In genomic region chr17:82301916-82302497, GRCh38 we compare ENCODE assay signal across 12 cellular contexts. TPM values are rescaled to one million over a fixed set of nuclear protein-coding genes. Genes with fewer than 3 reads are reported as not detected.
DNase-seq lines count a peak whose midpoint lies in the region; ATAC-seq and TF ChIP-seq lines count a peak whose summit lies in the region.
"Had no signal": no experiment of that assay in that cellular context is flagged by ENCODE, and none has a peak within 500 bp of the region (broad histone marks: within the 10 kb centered on the region; RNA-seq: fewer than 3 reads in every experiment).

No MANE protein-coding gene starts in this region.

- H3K27me3 ChIP-seq in uterus (no peaks in the 10 kb centered on the region), gastrocnemius medialis (no peaks in the 10 kb centered on the region)
- H3K27me3 ChIP-seq: right lobe of liver had no signal

- H3K4me3 ChIP-seq in coronary artery, result no peak overlapping the region
- no peak overlapping the region for H3K4me3 ChIP-seq in uterus
- H3K4me3 ChIP-seq in gastrocnemius medialis, result no peak overlapping the region
- H3K4me3 ChIP-seq: left lung, right lobe of liver had no signal

- peaks cover 1% of the 10 kb centered on the region for H3K36me3 Mint-ChIP-seq in activated CD4-positive, alpha-beta T cell treated with anti-CD3 and anti-CD28 coated beads, Interleukin-2, amount 10 ng/mL, durations not matched to agents 24 days and 14 days (ENCODE audit: low read depth)

- TF ChIP-seq CTCF in coronary artery (IDR thresholded peaks at IDR 0.05), result no peak
- TF ChIP-seq CTCF in uterus (IDR thresholded peaks at IDR 0.05), result no peak
- TF ChIP-seq CTCF in gastrocnemius medialis (IDR thresholded peaks at IDR 0.05 in 4 of 5, conservative IDR thresholded peaks at IDR 0.05 in 1 of 5), result no peak

- H3K27ac ChIP-seq in coronary artery (no peak overlapping the region), uterus (no peak overlapping the region), gastrocnemius medialis (no peak overlapping the region)
- H3K27ac ChIP-seq: left lung, right lobe of liver had no signal

- H3K4me3 Mint-ChIP-seq in activated CD4-positive, alpha-beta T cell treated with anti-CD3 and anti-CD28 coated beads, Interleukin-2, amount 10 ng/mL, durations not matched to agents 24 days and 14 days, result peak overlapping the region; percentile 92

- no peaks in the 10 kb centered on the region for H3K36me3 ChIP-seq in uterus
- no peaks in the 10 kb centered on the region for H3K36me3 ChIP-seq in gastrocnemius medialis
- H3K36me3 ChIP-seq: esophagus squamous epithelium, left lung, right lobe of liver had no signal

- peaks cover 2% of the 10 kb centered on the region for H3K27me3 Mint-ChIP-seq in activated CD4-positive, alpha-beta T cell treated with anti-CD3 and anti-CD28 coated beads, Interleukin-2, amount 10 ng/mL, durations not matched to agents 24 days and 14 days

- no peak for TF ChIP-seq POLR2A in uterus (IDR thresholded peaks at IDR 0.05)
- no peak for TF ChIP-seq POLR2A in gastrocnemius medialis (IDR thresholded peaks at IDR 0.05)

- H3K9me3 ChIP-seq in uterus (no peaks in the 10 kb centered on the region), gastrocnemius medialis (no peaks in the 10 kb centered on the region)
- H3K9me3 ChIP-seq: esophagus squamous epithelium, left lung, right lobe of liver had no signal

- in situ Hi-C loops in gastrocnemius medialis (cut with MboI; ENCODE audit: low sequenced_read_pairs in 4 of 4), result no loop called here

- ATAC-seq in GM21529 (IDR thresholded peaks at IDR 0.05; ENCODE audit: unreplicated experiment) (peak; percentile 32), gastrocnemius medialis (no peak)
- ATAC-seq: left lung, right lobe of liver had no signal

- H3K4me1 Mint-ChIP-seq in activated CD4-positive, alpha-beta T cell treated with anti-CD3 and anti-CD28 coated beads, Interleukin-2, amount 10 ng/mL, durations not matched to agents 24 days and 14 days, result peaks cover 64% of the 10 kb centered on the region

- intact Hi-C loops in activated CD4-positive, alpha-beta T cell treated with anti-CD3 and anti-CD28 coated beads, Interleukin-2, amount 10 ng/mL, durations not matched to agents 24 days and 14 days (cut with micrococcal nuclease), result no loop called here
- intact Hi-C loops in uterus (cut with DNase I; ENCODE audit: low total_unique reads) (no loop called here), gastrocnemius medialis (cut with DNase I; ENCODE audit: low total_unique reads) (loop anchor here (1.0 kb wide), 1 partner anchor 19 kb away; no protein-coding TSS in a partner anchor)

- H3K27ac Mint-ChIP-seq in activated CD4-positive, alpha-beta T cell treated with anti-CD3 and anti-CD28 coated beads, Interleukin-2, amount 10 ng/mL, durations not matched to agents 24 days and 14 days, result peak overlapping the region; percentile 100

- H3K4me1 ChIP-seq in uterus (peaks cover 0 to 12% of the 10 kb centered on the region in 2 donors), gastrocnemius medialis (peaks cover 9 to 20% of the 10 kb centered on the region in 2 donors)

- DNase-seq in activated CD4-positive, alpha-beta T cell treated with anti-CD3 and anti-CD28 coated beads, Interleukin-2, amount 10 ng/mL, durations not matched to agents 24 days and 14 days, result peak; percentile 89
- DNase-seq in coronary artery (ENCODE audit: low spot score), result peak; percentile 65
- DNase-seq in stimulated activated naive CD4-positive, alpha-beta T cell (lab: John Stamatoyannopoulos, UW), result peak; percentile 23 to 68 (median 48)
- no peak for DNase-seq in cortex of kidney (lab: John Stamatoyannopoulos, UW)
- DNase-seq in uterus, result no peak
- no peak for DNase-seq in gastrocnemius medialis
- DNase-seq: esophagus squamous epithelium, NCI-H1092 treated with DMSO at 0.1 percent for 48 hours had no signal

- no peaks in the 10 kb centered on the region for H3K9me3 Mint-ChIP-seq in activated CD4-positive, alpha-beta T cell treated with anti-CD3 and anti-CD28 coated beads, Interleukin-2, amount 10 ng/mL, durations not matched to agents 24 days and 14 days

RNA-seq across cellular contexts. Expression of gene CD7, which starts 15.4 kb away (rescaled TPM):
- total RNA-seq in activated CD4-positive, alpha-beta T cell treated with anti-CD3 and anti-CD28 coated beads, Interleukin-2, amount 10 ng/mL, durations not matched to agents 24 days and 14 days, result 413 and 415 TPM in 2 replicates
- total RNA-seq in uterus (1 to 10 TPM in 2 of 4 donors, not detected in 2; 2.1 to 4.1 TPM), gastrocnemius medialis (1 to 10 TPM in 1 of 4 donors, not detected in 3; 1.7 TPM)

RNA-seq across cellular contexts. Expression of gene CSNK1D, which starts 28.5 kb away (rescaled TPM):
- 137 and 146 TPM in 2 replicates for total RNA-seq in activated CD4-positive, alpha-beta T cell treated with anti-CD3 and anti-CD28 coated beads, Interleukin-2, amount 10 ng/mL, durations not matched to agents 24 days and 14 days
- total RNA-seq in uterus (100 to 1,000 TPM in 1 of 4 donors, 10 to 100 TPM in 3; 16.5 to 173 (median 44.6) TPM), gastrocnemius medialis (10 to 100 TPM; 34.0 to 55.2 (median 47.3) TPM)

RNA-seq across cellular contexts. Expression of gene SECTM1, which starts 31.6 kb away (rescaled TPM):
- 4.3 and 4.6 TPM in 2 replicates for total RNA-seq in activated CD4-positive, alpha-beta T cell treated with anti-CD3 and anti-CD28 coated beads, Interleukin-2, amount 10 ng/mL, durations not matched to agents 24 days and 14 days
- total RNA-seq in uterus, result 10 to 100 TPM in 2 of 4 donors, 1 to 10 TPM in 2; 3.5 to 29.4 (median 9.0) TPM
- 1 to 10 TPM; 3.3 to 9.5 (median 5.6) TPM for total RNA-seq in gastrocnemius medialis

RNA-seq across cellular contexts. Expression of gene TEX19, which starts 57.0 kb away (rescaled TPM):
- 0.09 TPM in 2 replicates for total RNA-seq in activated CD4-positive, alpha-beta T cell treated with anti-CD3 and anti-CD28 coated beads, Interleukin-2, amount 10 ng/mL, durations not matched to agents 24 days and 14 days
- not detected for total RNA-seq in uterus
- under 1 TPM in 1 of 4 donors, not detected in 3; 0.40 TPM for total RNA-seq in gastrocnemius medialis
- total RNA-seq: esophagus squamous epithelium, left lung, right lobe of liver, subcutaneous adipose tissue had no signal

Comparison
In these comparisons a context has a peak if more than half of its experiments do, and no peak if none do; other contexts are left out.
1. DNase-seq: peak in activated CD4-positive, alpha-beta T cell treated with anti-CD3 and anti-CD28 coated beads, Interleukin-2, amount 10 ng/mL, durations not matched to agents 24 days and 14 days (single experiment), coronary artery (single experiment) and stimulated activated naive CD4-positive, alpha-beta T cell (6 of 6); none in cortex of kidney (single experiment), uterus (0 of 2) and gastrocnemius medialis (0 of 2).
2. RNA of gene CD7, which starts 15.4 kb away (total RNA-seq): 413 to 415 TPM in activated CD4-positive, alpha-beta T cell treated with anti-CD3 and anti-CD28 coated beads, Interleukin-2, amount 10 ng/mL, durations not matched to agents 24 days and 14 days; 2.1 to 4.1 TPM in uterus and 1.7 TPM in gastrocnemius medialis; every median in the first group is over 10 times any median in the second.